Comparison of ENCODE assay signal across 8 cellular contexts in genomic region chr20:18276821-18277220, GRCh38. TPM values are rescaled to one million over a fixed set of nuclear protein-coding genes. Genes with fewer than 3 reads are reported as not detected.
A peak's percentile ranks its signal among the peaks of the same experiment; 100 is the strongest.
DNase-seq lines count a peak whose midpoint lies in the region; ATAC-seq and TF ChIP-seq lines count a peak whose summit lies in the region.

No MANE protein-coding gene starts in this region.

- H3K27me3 ChIP-seq in suprapubic skin: peaks cover 19% of the 10 kb centered on the region

- CTCF ChIA-PET in GM10248 (lab: Yijun Ruan, JAX): interaction anchor here (1.0 to 2.0 kb wide), 4 partner anchors 9 to 772 kb away, joined by 5 to 8 read pairs (median 6); partner anchors contain the start of gene ZNF133

- peak; percentile 65 for DNase-seq in GM10248 (ENCODE audit: extremely low spot score)
- peak; percentile 34 for DNase-seq in HS-27A (ENCODE audit: low read depth)
- peak; percentile 58 for DNase-seq in NCI-H82 treated with DMSO at 0.1 percent for 48 hours (lab: John Stamatoyannopoulos, UW; ENCODE audit: unreplicated experiment)
- DNase-seq in activated CD8-positive, alpha-beta memory T cell treated with anti-CD3 and anti-CD28 coated beads, Interleukin-2, amount 50 U/mL, for 1 hour (ENCODE audit: extremely low read depth): peak; percentile 7
- peak; percentile 67 to 79 for DNase-seq in erythroblast (lab: John Stamatoyannopoulos, UW)
- DNase-seq in naive thymus-derived CD8-positive, alpha-beta T cell: peak; percentile 13 to 73 (median 41)
- peak; percentile 68 to 86 for DNase-seq in suprapubic skin (ENCODE audit: low spot score in 2 of 2)

- H3K4me1 Mint-ChIP-seq in naive thymus-derived CD8-positive, alpha-beta T cell: no peaks in the 10 kb centered on the region

- no peak for TF ChIP-seq EP300 in suprapubic skin (IDR thresholded peaks at IDR 0.05)

- no peak overlapping the region for H3K4me3 ChIP-seq in suprapubic skin

- H3K9me3 Mint-ChIP-seq in naive thymus-derived CD8-positive, alpha-beta T cell: no peaks in the 10 kb centered on the region

- H3K36me3 Mint-ChIP-seq in naive thymus-derived CD8-positive, alpha-beta T cell: peaks cover 0 to 5% (median 0%) of the 10 kb centered on the region in 3 donors

- 12% methylated on average over 12 of the region's 12 CpGs for WGBS in suprapubic skin

- no peaks in the 10 kb centered on the region for H3K4me1 ChIP-seq in suprapubic skin

- TF ChIP-seq POLR2A in erythroblast (IDR thresholded peaks at IDR 0.05; ENCODE audit: low read length) (no peak), suprapubic skin (IDR thresholded peaks at IDR 0.05) (no peak)

- peaks cover 16 to 61% (median 43%) of the 10 kb centered on the region in 5 donors for H3K27me3 Mint-ChIP-seq in naive thymus-derived CD8-positive, alpha-beta T cell

- ATAC-seq in naive thymus-derived CD8-positive, alpha-beta T cell: peak; percentile 66 to 69
- no peak for ATAC-seq in HG03439 (IDR thresholded peaks at IDR 0.05; ENCODE audit: unreplicated experiment)

- no peak overlapping the region for H3K27ac Mint-ChIP-seq in naive thymus-derived CD8-positive, alpha-beta T cell

- no peaks in the 10 kb centered on the region for H3K36me3 ChIP-seq in suprapubic skin

- no peak overlapping the region for H3K27ac ChIP-seq in suprapubic skin

- TF ChIP-seq CTCF in GM10248 (IDR thresholded peaks at IDR 0.05; ENCODE audit: control extremely low read depth, extremely low read depth, low read depth, missing control alignments) (peak; percentile 68), suprapubic skin (IDR thresholded peaks at IDR 0.05) (peak; percentile 47 to 75)

- no peak overlapping the region for H3K4me3 Mint-ChIP-seq in naive thymus-derived CD8-positive, alpha-beta T cell

- POLR2A ChIA-PET in GM10248 (lab: Yijun Ruan, JAX): no interaction called here
- POLR2A ChIA-PET in naive thymus-derived CD8-positive, alpha-beta T cell (lab: Charles Lee): no interaction called here

- H3K9me3 ChIP-seq in suprapubic skin: no peaks in the 10 kb centered on the region

RNA-seq across cellular contexts. Expression of gene ZNF133, which starts 11.5 kb away (rescaled TPM):
- total RNA-seq in naive thymus-derived CD8-positive, alpha-beta T cell: 1 to 10 TPM; 8.4 to 9.3 TPM
- polyA plus RNA-seq in naive thymus-derived CD8-positive, alpha-beta T cell: 1 to 10 TPM; 4.3 to 6.8 (median 6.7) TPM
- total RNA-seq in suprapubic skin: 10 to 100 TPM; 14.7 to 37.3 (median 21.0) TPM

Comparison
In these comparisons a context has a peak if more than half of its experiments do, and no peak if none do; other contexts are left out.
1. DNase-seq: peak in every context shown above with its lines; median percentile 77 in suprapubic skin; 73 in erythroblast; 65 in GM10248; 58 in NCI-H82 treated with DMSO at 0.1 percent for 48 hours; 41 in naive thymus-derived CD8-positive, alpha-beta T cell; 34 in HS-27A; 7 in activated CD8-positive, alpha-beta memory T cell treated with anti-CD3 and anti-CD28 coated beads, Interleukin-2, amount 50 U/mL, for 1 hour.